1 cellular context compared by ENCODE assay signal in the genomic region with DNA sequence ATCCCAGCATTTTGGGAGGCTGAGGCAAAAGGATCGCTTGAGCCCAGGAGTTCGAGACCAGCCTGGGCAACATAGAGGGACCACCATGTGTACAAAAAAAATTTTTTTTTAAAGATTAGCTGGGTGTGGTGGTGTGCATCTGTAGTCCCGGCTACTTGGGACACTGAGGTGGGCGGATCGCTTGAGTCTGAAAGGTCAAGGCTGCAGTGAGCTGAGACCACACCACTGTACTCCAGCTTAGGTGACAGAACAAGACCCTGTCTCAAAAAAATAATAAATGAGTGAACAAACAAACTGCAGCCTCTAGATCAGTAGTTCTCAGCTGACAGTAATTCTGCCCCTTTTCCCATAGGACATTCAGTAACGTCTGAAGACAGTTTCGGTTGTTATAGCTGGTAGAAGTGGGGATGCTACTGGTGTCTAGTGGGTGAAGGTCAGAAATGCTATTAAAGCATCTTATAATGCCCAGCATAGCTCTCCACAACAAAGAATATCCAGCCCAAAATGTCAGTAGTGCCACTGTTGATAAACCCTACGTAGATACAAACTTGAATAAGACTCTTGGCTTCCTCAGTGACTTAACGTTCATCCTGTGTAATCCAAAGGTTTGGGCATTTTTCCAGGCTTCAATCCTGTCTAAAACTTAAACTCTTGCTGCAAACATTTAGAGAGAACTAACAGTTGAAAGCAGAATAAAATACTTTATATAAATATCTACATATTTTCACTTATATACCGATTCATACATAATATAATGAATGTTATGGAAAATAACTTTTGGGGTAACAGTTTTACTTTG.
TF ChIP-seq lines count a peak whose summit lies in the region.

No MANE protein-coding gene starts in this region.

TF ChIP-seq in endothelial cell of umbilical vein, 7 proteins besides CTCF, POLR2A, EP300 and RAD21:
- TF ChIP-seq, protein P1, sequence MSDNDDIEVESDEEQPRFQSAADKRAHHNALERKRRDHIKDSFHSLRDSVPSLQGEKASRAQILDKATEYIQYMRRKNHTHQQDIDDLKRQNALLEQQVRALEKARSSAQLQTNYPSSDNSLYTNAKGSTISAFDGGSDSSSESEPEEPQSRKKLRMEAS (IDR thresholded peaks at IDR 0.05; ENCODE audit: insufficient read depth, insufficient read length), result no peak
- no peak for TF ChIP-seq GATA2 (IDR thresholded peaks at IDR 0.05; ENCODE audit: insufficient read depth, insufficient read length, low read depth, low read length)
- TF ChIP-seq MYC (IDR thresholded peaks at IDR 0.05; ENCODE audit: low read depth, low read length), result no peak
- no peak for TF ChIP-seq FOS (IDR thresholded peaks at IDR 0.05; ENCODE audit: borderline replicate concordance, insufficient read depth, low read length)
- TF ChIP-seq JUN (IDR thresholded peaks at IDR 0.05; ENCODE audit: borderline replicate concordance, insufficient read depth, insufficient read length, low read depth), result no peak
- TF ChIP-seq POLR2AphosphoS5 (IDR thresholded peaks at IDR 0.05; ENCODE audit: insufficient read depth, low read depth, low read length), result no peak
